Comparison of ENCODE assay signal across 27 cellular contexts in the genomic region with DNA sequence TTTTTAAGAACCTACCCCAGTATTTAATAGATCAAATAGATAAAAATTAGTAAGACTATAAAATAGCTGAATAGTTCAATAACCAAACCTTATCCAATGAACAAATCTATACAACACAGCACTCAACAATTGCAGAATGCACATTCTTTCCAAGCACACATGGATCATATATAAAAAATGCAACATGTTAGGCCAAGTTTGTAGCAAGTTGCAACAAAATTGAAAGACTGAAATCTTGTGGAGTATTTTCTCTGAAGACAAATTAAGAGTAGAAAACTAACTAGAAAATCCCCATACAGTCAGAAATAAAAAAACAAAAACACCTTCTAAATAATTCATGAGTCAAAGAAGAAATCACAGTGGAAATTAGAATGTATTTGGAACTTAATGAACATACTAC.
"Had no signal": no experiment of that assay in that cellular context is flagged by ENCODE, and none has a peak within 500 bp of the region (broad histone marks: within the 10 kb centered on the region; RNA-seq: fewer than 3 reads in every experiment).

No MANE protein-coding gene starts in this region.

- H3K27ac Mint-ChIP-seq: natural killer cell treated with Interleukin-12 subunit alpha and Interleukin-12 subunit beta and Interleukin-15 and Interleukin-18, amount 100 ng/mL, for 72 hours; nephron progenitor cell; stimulated activated effector memory CD8-positive, alpha-beta T cell treated with anti-CD3 and anti-CD28 coated beads, Interleukin-12 subunit alpha, Interleukin-12 subunit beta, amount 100 ng/mL, for 72 hours; stimulated activated naive B cell treated with anti-CD40 and anti-IgM and Interleukin-4, amounts not matched to agents 10 μg/mL and 1 μg/mL and 100 μg/mL, for 72 hours; stimulated activated naive CD8-positive, alpha-beta T cell treated with anti-CD3 and anti-CD28 coated beads, Interleukin-15, Interleukin-2, amounts not matched to agents 100 ng/mL and 50 ng/mL, for 24 hours had no signal

- H3K27ac ChIP-seq: neutrophil, pancreas, prostate gland, right lobe of liver, sigmoid colon, stomach, thoracic aorta, thyroid gland, tibial nerve, upper lobe of left lung, vagina had no signal

- DNase-seq: nephron progenitor cell; nucleus accumbens; pancreas; right cardiac atrium; right lobe of liver; sigmoid colon; small intestine; stimulated activated CD4-positive, alpha-beta T cell treated with anti-CD3 and anti-CD28 coated beads, Interleukin-15, amount 100 ng/mL, for 24 hours; stimulated activated CD4-positive, alpha-beta T cell treated with anti-CD3 and anti-CD28 coated beads, Interleukin-2, amount 100 ng/mL, for 24 hours; stimulated activated CD4-positive, alpha-beta T cell treated with anti-CD3 and anti-CD28 coated beads, Interleukin-2, amount 100 ng/mL, for 48 hours; stimulated activated CD4-positive, alpha-beta T cell treated with anti-CD3 and anti-CD28 coated beads, Interleukin-4, amount 100 ng/mL, for 24 hours; stimulated activated naive B cell treated with anti-CD40 and anti-IgM and Interleukin-4, amounts not matched to agents 10 μg/mL and 1 μg/mL and 100 μg/mL, for 72 hours; stimulated activated naive CD4-positive, alpha-beta T cell treated with Interleukin-2 at 50 U/mL for 16 hours; stomach; thyroid gland; trophoblast cell; upper lobe of left lung had no signal

- H3K4me1 Mint-ChIP-seq: stimulated activated effector memory CD8-positive, alpha-beta T cell treated with anti-CD3 and anti-CD28 coated beads, Interleukin-12 subunit alpha, Interleukin-12 subunit beta, amount 100 ng/mL, for 72 hours; stimulated activated naive B cell treated with anti-CD40 and anti-IgM and Interleukin-4, amounts not matched to agents 10 μg/mL and 1 μg/mL and 100 μg/mL, for 72 hours had no signal

- H3K4me3 Mint-ChIP-seq: natural killer cell treated with Interleukin-12 subunit alpha and Interleukin-12 subunit beta and Interleukin-15 and Interleukin-18, amount 100 ng/mL, for 72 hours; nephron progenitor cell; neural crest cell; stimulated activated effector memory CD8-positive, alpha-beta T cell treated with anti-CD3 and anti-CD28 coated beads, Interleukin-12 subunit alpha, Interleukin-12 subunit beta, amount 100 ng/mL, for 72 hours; stimulated activated naive B cell treated with anti-CD40 and anti-IgM and Interleukin-4, amounts not matched to agents 10 μg/mL and 1 μg/mL and 100 μg/mL, for 72 hours; stimulated activated naive CD8-positive, alpha-beta T cell treated with anti-CD3 and anti-CD28 coated beads, Interleukin-15, Interleukin-2, amounts not matched to agents 100 ng/mL and 50 ng/mL, for 24 hours had no signal

- H3K9me3 ChIP-seq: neutrophil, pancreas, prostate gland, right lobe of liver, sigmoid colon, stomach, thoracic aorta, thyroid gland, tibial nerve, upper lobe of left lung, vagina had no signal

- FAIRE-seq: pancreas, small intestine, urothelium cell line had no signal

- H3K9me3 Mint-ChIP-seq: natural killer cell treated with Interleukin-12 subunit alpha and Interleukin-12 subunit beta and Interleukin-15 and Interleukin-18, amount 100 ng/mL, for 72 hours; nephron progenitor cell; neural crest cell; stimulated activated effector memory CD8-positive, alpha-beta T cell treated with anti-CD3 and anti-CD28 coated beads, Interleukin-12 subunit alpha, Interleukin-12 subunit beta, amount 100 ng/mL, for 72 hours; stimulated activated naive CD8-positive, alpha-beta T cell treated with anti-CD3 and anti-CD28 coated beads, Interleukin-15, Interleukin-2, amounts not matched to agents 100 ng/mL and 50 ng/mL, for 24 hours had no signal

- H3K27me3 ChIP-seq: neutrophil, pancreas, right lobe of liver, sigmoid colon, stomach, thyroid gland, tibial nerve, upper lobe of left lung, vagina had no signal

- H3K36me3 Mint-ChIP-seq: natural killer cell treated with Interleukin-12 subunit alpha and Interleukin-12 subunit beta and Interleukin-15 and Interleukin-18, amount 100 ng/mL, for 72 hours; stimulated activated effector memory CD8-positive, alpha-beta T cell treated with anti-CD3 and anti-CD28 coated beads, Interleukin-12 subunit alpha, Interleukin-12 subunit beta, amount 100 ng/mL, for 72 hours; stimulated activated naive B cell treated with anti-CD40 and anti-IgM and Interleukin-4, amounts not matched to agents 10 μg/mL and 1 μg/mL and 100 μg/mL, for 72 hours had no signal

- H3K4me1 ChIP-seq: pancreas, prostate gland, right lobe of liver, sigmoid colon, stomach, thyroid gland, tibial nerve, upper lobe of left lung, vagina had no signal

- H3K36me3 ChIP-seq: neutrophil, pancreas, prostate gland, right lobe of liver, sigmoid colon, stomach, thoracic aorta, thyroid gland, tibial nerve, upper lobe of left lung, vagina had no signal

- H3K4me3 ChIP-seq: pancreas, prostate gland, right lobe of liver, sigmoid colon, stomach, thoracic aorta, thyroid gland, tibial nerve, upper lobe of left lung, vagina had no signal
